Comparison of ENCODE assay signal across 8 cellular contexts in the genomic region with DNA sequence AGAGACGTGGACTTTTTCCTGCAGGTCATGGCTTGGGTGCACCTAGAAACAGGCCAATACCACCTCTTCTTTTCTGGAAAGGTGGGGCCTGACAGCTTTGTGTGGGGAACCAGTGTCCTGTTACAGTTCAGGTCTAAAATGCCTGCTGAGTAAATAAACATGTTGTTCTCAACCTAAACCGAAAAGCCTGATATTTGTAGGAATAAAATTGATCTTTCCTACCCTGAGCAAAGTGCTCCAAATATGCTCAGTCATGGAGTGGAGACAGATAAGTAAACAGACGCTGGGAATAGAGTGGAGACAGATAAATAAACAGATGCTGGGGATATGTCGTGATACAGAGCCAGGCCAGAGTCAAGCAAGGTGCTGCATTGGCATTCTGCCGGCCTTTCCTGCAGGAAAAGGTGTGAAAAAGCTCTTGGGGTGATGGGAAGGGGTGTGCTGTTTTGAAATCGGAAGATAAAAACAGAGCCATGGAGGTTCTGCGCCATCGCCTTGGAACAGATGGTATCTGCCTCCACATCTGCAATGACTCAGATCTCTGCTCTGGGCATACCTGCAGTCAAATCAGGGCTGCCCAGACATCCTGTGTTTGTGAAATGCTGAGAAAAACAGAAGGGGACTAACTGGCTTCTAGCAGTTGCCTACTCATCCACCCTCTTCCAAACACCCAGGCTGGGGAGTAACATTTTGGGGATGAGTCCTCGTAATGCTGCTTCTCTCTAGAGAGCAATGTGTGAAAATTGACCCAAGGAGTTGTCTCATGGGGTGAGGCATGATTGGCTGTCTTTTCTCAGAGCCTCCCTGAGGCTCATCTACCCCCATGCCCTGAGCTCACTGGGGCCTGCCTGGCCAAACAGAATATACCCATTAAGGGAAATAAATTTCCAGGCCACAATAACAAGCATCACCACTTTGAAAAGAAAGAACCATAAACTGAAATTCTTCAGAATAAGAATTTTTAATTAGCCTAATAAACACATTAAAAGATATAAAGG. TPM values are rescaled to one million over a fixed set of nuclear protein-coding genes. Genes with fewer than 3 reads are reported as not detected.
DNase-seq lines count a peak whose midpoint lies in the region; ATAC-seq, FAIRE-seq and TF ChIP-seq lines count a peak whose summit lies in the region.

No MANE protein-coding gene starts in this region.

- CTCF ChIA-PET in K562 (lab: Yijun Ruan, JAX; ENCODE audit: low intra/inter-chr PET ratio): no interaction called here

- BruUV-seq in K562 (replicated peaks; lab: Mats Ljungman, UMichigan): no TSS peak

- ATAC-seq in HG03196 (IDR thresholded peaks at IDR 0.05; ENCODE audit: unreplicated experiment): peak; percentile 81
- ATAC-seq in K562: peak; percentile 75

- H3K27ac ChIP-seq in K562 (ENCODE audit: extremely low read depth, low read depth, low read length): peak overlapping the region; percentile 64
- H3K27ac ChIP-seq in thyroid gland: peak overlapping the region; percentile 75 to 84 (median 83)
- H3K27ac ChIP-seq in stomach: no peak overlapping the region

- DNase-seq in stimulated activated CD8-positive, alpha-beta memory T cell treated with anti-CD3 and anti-CD28 coated beads, Interleukin-12 subunit alpha, Interleukin-12 subunit beta, amount 100 ng/mL, for 1 hour (ENCODE audit: low read depth): peak; percentile 11
- no peak for DNase-seq in stimulated activated CD8-positive, alpha-beta memory T cell treated with anti-CD3 and anti-CD28 coated beads, Interleukin-4, amount 100 ng/mL, for 48 hours
- peak; percentile 52 to 83 (median 54) for DNase-seq in K562 (ENCODE audit: extremely low read depth in 1 of 4, low spot score in 3 of 4)
- peak in 1 of 2 donors; percentile 52 for DNase-seq in thyroid gland
- DNase-seq in ecto neural progenitor cell (ENCODE audit: low spot score): no peak
- DNase-seq in stomach: no peak
- DNase-seq in stimulated activated CD4-positive, alpha-beta T cell treated with anti-CD3 and anti-CD28 coated beads, Interleukin-4, amount 100 ng/mL, for 24 hours: no peak

- peak; percentile 96 for FAIRE-seq in K562 (lab: Jason Lieb, UNC)

- TF ChIP-seq CTCF in K562 (IDR thresholded peaks at IDR 0.05 in 2 of 3, conservative IDR thresholded peaks at IDR 0.05 in 1 of 3; ENCODE audit: insufficient read depth in 2 of 3, low read depth in 1 of 3, low read length in 3 of 3): no peak
- TF ChIP-seq CTCF in thyroid gland (IDR thresholded peaks at IDR 0.05): no peak
- TF ChIP-seq CTCF in stomach (IDR thresholded peaks at IDR 0.05): no peak

- H3K9me1 ChIP-seq in K562 (ENCODE audit: control insufficient read depth, insufficient read depth, low read length): no peaks in the 10 kb centered on the region

- H2AFZ ChIP-seq in K562 (ENCODE audit: low read depth, low read length): no peak overlapping the region

- no peaks in the 10 kb centered on the region for H3K9me3 ChIP-seq in K562 (replicated peaks; ENCODE audit: control insufficient read depth, insufficient read depth, low read depth, low read length)
- no peaks in the 10 kb centered on the region for H3K9me3 ChIP-seq in thyroid gland
- H3K9me3 ChIP-seq in stomach: no peaks in the 10 kb centered on the region

- in situ Hi-C loops in K562 (cut with MboI): no loop called here

- no peaks in the 10 kb centered on the region for H3K27me3 ChIP-seq in K562 (ENCODE audit: control insufficient read depth in 2 of 2, insufficient read depth in 2 of 2, low read length in 2 of 2)
- H3K27me3 ChIP-seq in thyroid gland: no peaks in the 10 kb centered on the region
- no peaks in the 10 kb centered on the region for H3K27me3 ChIP-seq in stomach

- 2% methylated on average over 8 of the region's 9 CpGs for WGBS in K562 (ENCODE audit: insufficient coverage, low coverage, missing lambda C conversion rate)
- WGBS in thyroid gland, 2 donors: 55 to 59% methylated on average over 9 of the region's 9 CpGs
- WGBS in stomach, 5 donors: 57 to 67% (median 61%) methylated on average over 8 to 9 of the region's 9 CpGs

- H3K4me3 ChIP-seq in K562 (no peak overlapping the region), thyroid gland (replicated peaks in 1 of 3) (no peak overlapping the region), stomach (no peak overlapping the region)

- TF ChIP-seq EP300 in K562 (IDR thresholded peaks at IDR 0.05; ENCODE audit: low read length) (peak; percentile 80), stomach (IDR thresholded peaks at IDR 0.05) (no peak)

- TF ChIP-seq POLR2A in K562 (conservative IDR thresholded peaks at IDR 0.05) (no peak), thyroid gland (IDR thresholded peaks at IDR 0.05) (no peak), stomach (IDR thresholded peaks at IDR 0.05) (no peak)

- no peaks in the 10 kb centered on the region for H3K79me2 ChIP-seq in K562 (ENCODE audit: control insufficient read depth, insufficient read depth, low read length)

- POLR2A ChIA-PET in K562 (lab: Yijun Ruan, JAX): interaction anchor here (1.3 to 1.5 kb wide), 2 partner anchors 40 kb away, joined by 4 to 5 read pairs; no protein-coding TSS in a partner anchor

- no peak for TF ChIP-seq RAD21 in K562 (CRISPR knock-in tag; conservative IDR thresholded peaks at IDR 0.05 in 1 of 2, IDR thresholded peaks at IDR 0.05 in 1 of 2)

- no peaks in the 10 kb centered on the region for H3K36me3 ChIP-seq in K562 (ENCODE audit: control insufficient read depth, insufficient read depth, low read length)
- H3K36me3 ChIP-seq in thyroid gland: no peaks in the 10 kb centered on the region
- H3K36me3 ChIP-seq in stomach: no peaks in the 10 kb centered on the region

- peak overlapping the region in 1 of 2 experiments; percentile 70; a peak in 1 of 4 replicates for H3K9ac ChIP-seq in K562 (ENCODE audit: insufficient read depth in 1 of 2, low read depth in 2 of 2, low read length in 2 of 2)

- H3K4me2 ChIP-seq in K562 (ENCODE audit: insufficient read depth, low read length): peak overlapping the region; percentile 5; the same call in 1 of the 2 replicates

- intact Hi-C loops in K562 (cut with micrococcal nuclease): no loop called here
- intact Hi-C loops in thyroid gland (cut with DNase I): no loop called here
- intact Hi-C loops in stomach (cut with DNase I; ENCODE audit: low total_unique reads): no loop called here

- H3K4me1 ChIP-seq in K562 (replicated peaks in 1 of 2; ENCODE audit: control insufficient read depth in 2 of 2, insufficient read depth in 2 of 2, low read length in 2 of 2) (peaks cover 2 to 21% of the 10 kb centered on the region in 2 experiments; a peak in 4 of 5 replicates), thyroid gland (peaks cover 21 to 31% of the 10 kb centered on the region in 2 donors), stomach (no peaks in the 10 kb centered on the region)

- no peaks in the 10 kb centered on the region for H4K20me1 ChIP-seq in K562 (replicated peaks; ENCODE audit: control insufficient read depth, insufficient read depth, low read length)

RNA-seq across cellular contexts. Expression of gene TRPV2, which starts 16.8 kb away (rescaled TPM):
- 66.3 and 211 TPM in 2 replicates for total RNA-seq in K562 (2011; cell fraction: chromatin; rRNA removed; ENCODE audit: low replicate concordance)
- total RNA-seq in K562 (2011; cell fraction: nucleolus; rRNA removed): 185 and 234 TPM in 2 replicates
- 108 and 114 TPM in 2 replicates for total RNA-seq in K562 (2011; cell fraction: nucleoplasm; rRNA removed)
- total RNA-seq in K562 (2014; rRNA removed) (43.5 and 51.6 TPM in 2 replicates), K562 (2014; rRNA removed; fragmentation: Illumina TruSeq; extraction: Trizol) (24.1 and 30.3 TPM in 2 replicates), K562 (2015; rRNA removed; fragmentation: Illumina TruSeq; extraction: Trizol) (28.6 and 31.9 TPM in 2 replicates), K562 (2021) (93.6 and 97.5 TPM in 2 replicates), thyroid gland (10 to 100 TPM in 1 of 4 donors, 1 to 10 TPM in 3; 3.2 to 12.5 (median 6.5) TPM), stomach (10 to 100 TPM in 1 of 5 donors, 1 to 10 TPM in 3, under 1 TPM in 1; 0.58 to 24.8 (median 4.5) TPM)
- polyA plus RNA-seq in K562 (2011; rRNA removed) (37.5 and 60.1 TPM in 2 replicates), K562 (2014; fragmentation: Illumina TruSeq; extraction: Trizol) (29.6 and 39.7 TPM in 2 replicates), K562 (2014; fragmentation: Nextera tagmentation; extraction: Ambion mirVana) (10 to 100 TPM in 1 of 2 experiments, 1 to 10 TPM in 1; 10.0 to 15.6 TPM), K562 (2014; rRNA removed) (33.7 and 42.0 TPM in 2 replicates), stomach (1 to 10 TPM; 5.3 to 8.8 (median 6.4) TPM)
- 43.3 and 57.1 TPM in 2 replicates for polyA plus RNA-seq in K562 (2011; cell fraction: cytosol; rRNA removed)
- 61.7 and 85.4 TPM in 2 replicates for polyA plus RNA-seq in K562 (2011; cell fraction: nucleus; rRNA removed)
- polyA plus RNA-seq in K562 (2012): 83.6 and 173 TPM in 2 replicates
- polyA minus RNA-seq in K562 (2011; rRNA and poly(A)+ RNA removed): 43.0 and 43.3 TPM in 2 replicates
- 86.4 and 94.1 TPM in 2 replicates for polyA minus RNA-seq in K562 (2011; cell fraction: cytosol; rRNA and poly(A)+ RNA removed)
- 27.1 and 30.0 TPM in 2 replicates for polyA minus RNA-seq in K562 (2011; cell fraction: nucleus; rRNA and poly(A)+ RNA removed)

RNA-seq across cellular contexts. Expression of gene UBB, which starts 17.7 kb away (rescaled TPM):
- 132 and 247 TPM in 2 replicates for total RNA-seq in K562 (2011; cell fraction: chromatin; rRNA removed; ENCODE audit: low replicate concordance)
- 377 and 399 TPM in 2 replicates for total RNA-seq in K562 (2011; cell fraction: nucleolus; rRNA removed)
- 354 and 382 TPM in 2 replicates for total RNA-seq in K562 (2011; cell fraction: nucleoplasm; rRNA removed)
- total RNA-seq in K562 (2014; rRNA removed) (2,054 and 2,801 TPM in 2 replicates), K562 (2014; rRNA removed; fragmentation: Illumina TruSeq; extraction: Trizol) (1,199 and 1,477 TPM in 2 replicates), K562 (2015; rRNA removed; fragmentation: Illumina TruSeq; extraction: Trizol) (1,630 and 1,692 TPM in 2 replicates), K562 (2021) (1,581 and 1,675 TPM in 2 replicates), thyroid gland (1,000 to 10,000 TPM in 3 of 4 donors, 100 to 1,000 TPM in 1; 917 to 1,584 (median 1,245) TPM), stomach (100 to 1,000 TPM; 621 to 929 (median 784) TPM)
- polyA plus RNA-seq in K562 (2011; rRNA removed) (1,069 and 1,272 TPM in 2 replicates), K562 (2014; fragmentation: Illumina TruSeq; extraction: Trizol) (1,681 and 1,922 TPM in 2 replicates), K562 (2014; fragmentation: Nextera tagmentation; extraction: Ambion mirVana) (1,000 to 10,000 TPM; 3,942 to 4,143 TPM), K562 (2014; rRNA removed) (1,696 and 2,000 TPM in 2 replicates), stomach (1,000 to 10,000 TPM in 2 of 3 donors, 100 to 1,000 TPM in 1; 969 to 2,679 (median 1,248) TPM)
- polyA plus RNA-seq in K562 (2011; cell fraction: cytosol; rRNA removed): 1,564 and 2,005 TPM in 2 replicates
- 726 and 879 TPM in 2 replicates for polyA plus RNA-seq in K562 (2011; cell fraction: nucleus; rRNA removed)
- 2,693 and 3,124 TPM in 2 replicates for polyA plus RNA-seq in K562 (2012)
- 966 and 1,497 TPM in 2 replicates for polyA minus RNA-seq in K562 (2011; rRNA and poly(A)+ RNA removed)
- polyA minus RNA-seq in K562 (2011; cell fraction: cytosol; rRNA and poly(A)+ RNA removed): 625 and 785 TPM in 2 replicates
- 116 and 251 TPM in 2 replicates for polyA minus RNA-seq in K562 (2011; cell fraction: nucleus; rRNA and poly(A)+ RNA removed)

RNA-seq across cellular contexts. Expression of gene CENPV, which starts 45.3 kb away (rescaled TPM):
- total RNA-seq in K562 (2011; cell fraction: chromatin; rRNA removed; ENCODE audit: low replicate concordance): 56.5 and 86.7 TPM in 2 replicates
- 65.5 and 66.5 TPM in 2 replicates for total RNA-seq in K562 (2011; cell fraction: nucleolus; rRNA removed)
- 76.8 and 103 TPM in 2 replicates for total RNA-seq in K562 (2011; cell fraction: nucleoplasm; rRNA removed)
- total RNA-seq in K562 (2014; rRNA removed) (90.9 and 131 TPM in 2 replicates), K562 (2014; rRNA removed; fragmentation: Illumina TruSeq; extraction: Trizol) (89.6 and 95.5 TPM in 2 replicates), K562 (2015; rRNA removed; fragmentation: Illumina TruSeq; extraction: Trizol) (67.4 and 75.0 TPM in 2 replicates), K562 (2021) (86.1 and 89.1 TPM in 2 replicates), thyroid gland (10 to 100 TPM in 3 of 4 donors, 1 to 10 TPM in 1; 4.3 to 16.7 (median 12.8) TPM), stomach (100 to 1,000 TPM in 1 of 5 donors, 10 to 100 TPM in 4; 24.5 to 324 (median 34.9) TPM)
- polyA plus RNA-seq in K562 (2011; rRNA removed) (112 and 128 TPM in 2 replicates), K562 (2014; fragmentation: Illumina TruSeq; extraction: Trizol) (89.3 and 96.6 TPM in 2 replicates), K562 (2014; fragmentation: Nextera tagmentation; extraction: Ambion mirVana) (10 to 100 TPM; 17.8 to 25.8 TPM), K562 (2014; rRNA removed) (91.8 and 100 TPM in 2 replicates), stomach (10 to 100 TPM; 32.1 to 41.5 (median 41.4) TPM)
- 115 and 125 TPM in 2 replicates for polyA plus RNA-seq in K562 (2011; cell fraction: cytosol; rRNA removed)
- polyA plus RNA-seq in K562 (2011; cell fraction: nucleus; rRNA removed): 114 and 127 TPM in 2 replicates
- 64.4 and 69.3 TPM in 2 replicates for polyA plus RNA-seq in K562 (2012)
- polyA minus RNA-seq in K562 (2011; rRNA and poly(A)+ RNA removed): 53.0 and 61.8 TPM in 2 replicates
- 24.5 and 25.6 TPM in 2 replicates for polyA minus RNA-seq in K562 (2011; cell fraction: cytosol; rRNA and poly(A)+ RNA removed)
- polyA minus RNA-seq in K562 (2011; cell fraction: nucleus; rRNA and poly(A)+ RNA removed): 17.9 and 22.4 TPM in 2 replicates

Comparison
In these comparisons a context has a peak if more than half of its experiments do, and no peak if none do; other contexts are left out.
1. DNase-seq: peak in stimulated activated CD8-positive, alpha-beta memory T cell treated with anti-CD3 and anti-CD28 coated beads, Interleukin-12 subunit alpha, Interleukin-12 subunit beta, amount 100 ng/mL, for 1 hour (single experiment) and K562 (4 of 4); none in stimulated activated CD8-positive, alpha-beta memory T cell treated with anti-CD3 and anti-CD28 coated beads, Interleukin-4, amount 100 ng/mL, for 48 hours (single experiment), ecto neural progenitor cell (single experiment), stomach (single experiment) and stimulated activated CD4-positive, alpha-beta T cell treated with anti-CD3 and anti-CD28 coated beads, Interleukin-4, amount 100 ng/mL, for 24 hours (single experiment).
2. H3K27ac ChIP-seq: peak in K562 (single experiment) and thyroid gland (3 of 3); none in stomach (0 of 5).